ENCODE assay signal across 1 cellular context in the genomic region with DNA sequence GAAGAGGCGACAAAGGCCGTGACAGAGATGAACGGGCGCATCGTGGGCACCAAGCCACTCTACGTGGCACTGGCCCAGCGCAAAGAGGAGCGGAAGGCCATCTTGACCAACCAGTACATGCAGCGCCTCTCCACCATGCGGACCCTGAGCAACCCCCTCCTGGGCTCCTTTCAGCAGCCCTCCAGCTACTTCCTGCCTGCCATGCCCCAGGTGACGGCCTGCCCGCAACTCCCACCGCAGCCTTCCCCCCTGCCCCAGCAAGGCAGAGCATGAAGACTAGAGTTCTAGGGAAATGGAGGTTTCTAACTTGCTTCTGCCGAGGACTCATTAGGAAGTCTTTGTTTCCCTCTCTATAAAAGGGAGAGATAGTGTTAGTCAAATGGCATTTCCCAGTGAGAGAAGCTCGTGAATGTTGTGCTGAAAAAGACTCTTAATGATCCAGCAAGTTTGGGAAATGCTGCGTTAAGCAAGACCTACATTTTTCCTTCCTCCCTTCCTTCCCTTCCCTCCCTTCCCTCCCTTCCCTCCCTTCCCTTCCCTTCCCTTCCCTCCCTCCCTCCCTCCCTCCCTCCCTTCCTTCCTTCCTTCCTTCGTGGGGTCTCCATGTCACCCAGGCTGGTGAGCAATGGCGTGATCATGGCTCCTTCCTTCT.
TF ChIP-seq lines count a peak whose summit lies in the region.

No MANE protein-coding gene starts in this region.

TF ChIP-seq in GM23338, 12 proteins besides CTCF, POLR2A, EP300 and RAD21 (continued from another document):
- TF ChIP-seq ZNF462 (CRISPR knock-in tag; IDR thresholded peaks at IDR 0.05): no peak
- no peak for TF ChIP-seq EZH2phosphoT487 (IDR thresholded peaks at IDR 0.05; ENCODE audit: unreplicated experiment)
- no peak for TF ChIP-seq STAT1 (IDR thresholded peaks at IDR 0.05; ENCODE audit: unreplicated experiment)
- TF ChIP-seq NANOG (IDR thresholded peaks at IDR 0.05; ENCODE audit: borderline replicate concordance): no peak
